In the genomic region with DNA sequence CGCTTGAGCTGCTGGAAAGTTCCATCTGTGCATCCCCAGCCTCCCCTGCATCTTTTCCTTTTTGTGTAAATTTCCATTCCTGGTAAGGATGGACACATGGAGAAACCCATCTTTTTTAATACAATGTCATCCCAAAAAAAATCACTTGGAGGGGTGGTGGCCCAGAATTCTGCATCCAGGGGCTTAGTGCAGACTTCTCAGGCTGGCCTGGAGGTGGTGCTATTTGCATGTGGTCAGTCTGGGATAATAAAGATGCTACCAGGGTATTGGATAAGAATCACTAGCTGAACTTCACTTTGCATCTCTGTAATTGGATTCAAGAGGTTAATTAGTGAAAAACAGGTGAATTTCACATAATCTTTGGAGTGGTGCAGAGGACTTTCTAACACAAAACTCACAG, we compare ENCODE assay signal across 1 cellular context.
TF ChIP-seq lines count a peak whose summit lies in the region.

No MANE protein-coding gene starts in this region.

TF ChIP-seq in A549, 52 proteins besides CTCF, POLR2A, EP300 and RAD21 (continued from another document):
- TF ChIP-seq, protein P1, sequence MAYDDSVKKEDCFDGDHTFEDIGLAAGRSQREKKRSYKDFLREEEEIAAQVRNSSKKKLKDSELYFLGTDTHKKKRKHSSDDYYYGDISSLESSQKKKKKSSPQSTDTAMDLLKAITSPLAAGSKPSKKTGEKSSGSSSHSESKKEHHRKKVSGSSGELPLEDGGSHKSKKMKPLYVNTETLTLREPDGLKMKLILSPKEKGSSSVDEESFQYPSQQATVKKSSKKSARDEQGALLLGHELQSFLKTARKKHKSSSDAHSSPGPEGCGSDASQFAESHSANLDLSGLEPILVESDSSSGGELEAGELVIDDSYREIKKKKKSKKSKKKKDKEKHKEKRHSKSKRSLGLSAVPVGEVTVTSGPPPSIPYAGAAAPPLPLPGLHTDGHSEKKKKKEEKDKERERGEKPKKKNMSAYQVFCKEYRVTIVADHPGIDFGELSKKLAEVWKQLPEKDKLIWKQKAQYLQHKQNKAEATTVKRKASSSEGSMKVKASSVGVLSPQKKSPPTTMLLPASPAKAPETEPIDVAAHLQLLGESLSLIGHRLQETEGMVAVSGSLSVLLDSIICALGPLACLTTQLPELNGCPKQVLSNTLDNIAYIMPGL (CRISPR knock-in tag; IDR thresholded peaks at IDR 0.05; ENCODE audit: borderline replicate concordance), result no peak
- no peak for TF ChIP-seq KDM5A (IDR thresholded peaks at IDR 0.05)
- no peak for TF ChIP-seq CEBPB (IDR thresholded peaks at IDR 0.05)
- TF ChIP-seq TFCP2L1 (CRISPR knock-in tag; IDR thresholded peaks at IDR 0.05), result no peak
- TF ChIP-seq, protein P2, sequence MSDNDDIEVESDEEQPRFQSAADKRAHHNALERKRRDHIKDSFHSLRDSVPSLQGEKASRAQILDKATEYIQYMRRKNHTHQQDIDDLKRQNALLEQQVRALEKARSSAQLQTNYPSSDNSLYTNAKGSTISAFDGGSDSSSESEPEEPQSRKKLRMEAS (IDR thresholded peaks at IDR 0.05), result 0 out of 2 replicates have a peak, but pooled peaks have one; percentile 30
- TF ChIP-seq ZFP36 (IDR thresholded peaks at IDR 0.05; ENCODE audit: borderline replicate concordance, partially characterized antibody), result no peak
- TF ChIP-seq FOXS1 (CRISPR knock-in tag; IDR thresholded peaks at IDR 0.05), result no peak
- no peak for TF ChIP-seq KDM1A (IDR thresholded peaks at IDR 0.05; ENCODE audit: low read depth)
- TF ChIP-seq CBX2 (IDR thresholded peaks at IDR 0.05; ENCODE audit: borderline replicate concordance, low read depth), result no peak
- no peak for TF ChIP-seq ESRRA (IDR thresholded peaks at IDR 0.05; ENCODE audit: borderline replicate concordance, low read length)
- peak; percentile 81 for TF ChIP-seq SMC3 (IDR thresholded peaks at IDR 0.05)
- TF ChIP-seq, protein P3, sequence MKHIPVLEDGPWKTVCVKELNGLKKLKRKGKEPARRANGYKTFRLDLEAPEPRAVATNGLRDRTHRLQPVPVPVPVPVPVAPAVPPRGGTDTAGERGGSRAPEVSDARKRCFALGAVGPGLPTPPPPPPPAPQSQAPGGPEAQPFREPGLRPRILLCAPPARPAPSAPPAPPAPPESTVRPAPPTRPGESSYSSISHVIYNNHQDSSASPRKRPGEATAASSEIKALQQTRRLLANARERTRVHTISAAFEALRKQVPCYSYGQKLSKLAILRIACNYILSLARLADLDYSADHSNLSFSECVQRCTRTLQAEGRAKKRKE (CRISPR knock-in tag; IDR thresholded peaks at IDR 0.05; ENCODE audit: low read depth), result no peak
- no peak for TF ChIP-seq POLR2AphosphoS2 (conservative IDR thresholded peaks at IDR 0.05; ENCODE audit: low read length)
- no peak for TF ChIP-seq EHF (CRISPR knock-in tag; IDR thresholded peaks at IDR 0.05)
- TF ChIP-seq HOXA7 (CRISPR knock-in tag; IDR thresholded peaks at IDR 0.05), result no peak
TF ChIP-seq in A549: peak in this region for 2.
